13 cellular contexts compared by ENCODE assay signal in the genomic region with DNA sequence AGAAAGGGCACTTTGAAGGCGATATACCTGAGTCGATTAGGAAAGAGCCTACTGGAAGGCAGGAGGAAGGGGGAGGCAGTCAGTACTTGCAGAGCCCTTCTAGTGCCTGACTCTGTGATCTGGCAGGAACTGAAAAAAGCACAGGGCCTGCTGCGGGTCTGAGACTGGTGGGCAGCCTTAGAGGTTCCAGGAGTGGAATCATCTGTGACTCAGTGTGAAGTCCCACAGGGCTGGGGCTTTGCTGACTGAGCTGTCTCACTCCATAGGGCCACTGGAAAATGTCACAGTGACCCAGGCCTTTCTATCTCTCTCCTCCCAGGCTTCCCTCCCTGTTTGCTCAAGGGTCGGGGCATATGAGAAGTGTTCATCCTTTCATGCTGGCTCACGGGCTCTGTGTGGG. TPM values are rescaled to one million over a fixed set of nuclear protein-coding genes. Genes with fewer than 3 reads are reported as not detected.
DNase-seq lines count a peak whose midpoint lies in the region; ATAC-seq and TF ChIP-seq lines count a peak whose summit lies in the region.
"Had no signal": no experiment of that assay in that cellular context is flagged by ENCODE, and none has a peak within 500 bp of the region (broad histone marks: within the 10 kb centered on the region; RNA-seq: fewer than 3 reads in every experiment).

No MANE protein-coding gene starts in this region.

- H3K27ac ChIP-seq in thoracic aorta (peak overlapping the region; percentile 57 to 85), testis (no peak overlapping the region)

- intact Hi-C loops in testis (cut with DNase I; ENCODE audit: low total_unique reads), result no loop called here

- H3K36me3 ChIP-seq in thoracic aorta (no peaks in the 10 kb centered on the region), testis (ENCODE audit: low read depth, missing control alignments) (no peaks in the 10 kb centered on the region)
- H3K36me3 ChIP-seq: HAP-1 had no signal

- H3K4me1 ChIP-seq in thoracic aorta (ENCODE audit: control insufficient read depth in 1 of 2, low read depth in 2 of 2) (peaks cover 41 to 79% of the 10 kb centered on the region in 2 donors), testis (peaks cover 50% of the 10 kb centered on the region)
- H3K4me1 ChIP-seq: HAP-1 had no signal

- H3K9me3 Mint-ChIP-seq in activated naive CD4-positive, alpha-beta T cell treated with anti-CD3 and anti-CD28 coated beads, Interleukin-2, amount 50 U/mL, for 72 hours, result no peaks in the 10 kb centered on the region
- no peaks in the 10 kb centered on the region for H3K9me3 Mint-ChIP-seq in activated naive CD4-positive, alpha-beta T cell treated with anti-CD3 and anti-CD28 coated beads, Interleukin-2, amount 10 ng/mL, durations not matched to agents 7 days and 5 days
- H3K9me3 Mint-ChIP-seq: IgD-negative memory B cell had no signal

- peak overlapping the region in 1 of 2 donors; percentile 17 for H3K27ac Mint-ChIP-seq in activated naive CD4-positive, alpha-beta T cell treated with anti-CD3 and anti-CD28 coated beads, Interleukin-2, amount 50 U/mL, for 72 hours
- H3K27ac Mint-ChIP-seq in activated naive CD4-positive, alpha-beta T cell treated with anti-CD3 and anti-CD28 coated beads, Interleukin-2, amount 10 ng/mL, durations not matched to agents 7 days and 5 days, result no peak overlapping the region
- H3K27ac Mint-ChIP-seq: IgD-negative memory B cell had no signal

- H3K4me3 ChIP-seq in fibroblast of mammary gland (ENCODE audit: control insufficient read depth, low read depth, low read length) (no peak overlapping the region), thoracic aorta (no peak overlapping the region), testis (no peak overlapping the region)
- H3K4me3 ChIP-seq: HAP-1 had no signal

- no peak for DNase-seq in activated naive CD4-positive, alpha-beta T cell treated with anti-CD3 and anti-CD28 coated beads, Interleukin-2, amount 50 U/mL, for 72 hours (ENCODE audit: low spot score in 2 of 2)
- DNase-seq in activated naive CD4-positive, alpha-beta T cell treated with anti-CD3 and anti-CD28 coated beads, Interleukin-2, amount 10 ng/mL, durations not matched to agents 7 days and 5 days, result no peak
- peak; percentile 37 for DNase-seq in M059J (ENCODE audit: low read depth)
- DNase-seq in fibroblast of mammary gland (ENCODE audit: low read depth), result peak; percentile 84
- DNase-seq in thoracic aorta (ENCODE audit: low spot score), result peak; percentile 45
- DNase-seq in C1 segment of cervical spinal cord (lab: John Stamatoyannopoulos, UW), result no peak
- no peak for DNase-seq in testis
- DNase-seq: NCI-H2171, posterior cingulate gyrus had no signal

- 48 to 67% methylated on average over 5 of the region's 5 CpGs for WGBS in testis, 2 donors

- no peaks in the 10 kb centered on the region for H3K36me3 Mint-ChIP-seq in activated naive CD4-positive, alpha-beta T cell treated with anti-CD3 and anti-CD28 coated beads, Interleukin-2, amount 50 U/mL, for 72 hours
- H3K36me3 Mint-ChIP-seq in activated naive CD4-positive, alpha-beta T cell treated with anti-CD3 and anti-CD28 coated beads, Interleukin-2, amount 10 ng/mL, durations not matched to agents 7 days and 5 days, result peaks cover 2% of the 10 kb centered on the region

- TF ChIP-seq CTCF in fibroblast of mammary gland (conservative IDR thresholded peaks at IDR 0.05; ENCODE audit: control insufficient read depth, insufficient read depth, low read depth, low read length) (no peak), thoracic aorta (IDR thresholded peaks at IDR 0.05) (no peak), testis (IDR thresholded peaks at IDR 0.05) (no peak)

- H3K27me3 ChIP-seq in thoracic aorta (replicated peaks; ENCODE audit: insufficient read depth) (no peaks in the 10 kb centered on the region), testis (no peaks in the 10 kb centered on the region)

- H3K9me3 ChIP-seq in thoracic aorta, result no peaks in the 10 kb centered on the region
- H3K9me3 ChIP-seq in testis, result no peaks in the 10 kb centered on the region
- H3K9me3 ChIP-seq: HAP-1 had no signal

- no peak for TF ChIP-seq POLR2A in testis (IDR thresholded peaks at IDR 0.05)

- H3K27me3 Mint-ChIP-seq in activated naive CD4-positive, alpha-beta T cell treated with anti-CD3 and anti-CD28 coated beads, Interleukin-2, amount 10 ng/mL, durations not matched to agents 7 days and 5 days, result no peaks in the 10 kb centered on the region
- H3K27me3 Mint-ChIP-seq: B cell, IgD-negative memory B cell had no signal

- no peaks in the 10 kb centered on the region for H3K4me1 Mint-ChIP-seq in activated naive CD4-positive, alpha-beta T cell treated with anti-CD3 and anti-CD28 coated beads, Interleukin-2, amount 10 ng/mL, durations not matched to agents 7 days and 5 days
- H3K4me1 Mint-ChIP-seq: B cell, IgD-negative memory B cell had no signal

- H3K4me3 Mint-ChIP-seq in activated naive CD4-positive, alpha-beta T cell treated with anti-CD3 and anti-CD28 coated beads, Interleukin-2, amount 10 ng/mL, durations not matched to agents 7 days and 5 days, result no peak overlapping the region
- H3K4me3 Mint-ChIP-seq: B cell, IgD-negative memory B cell had no signal

- ATAC-seq in activated naive CD4-positive, alpha-beta T cell treated with anti-CD3 and anti-CD28 coated beads, Interleukin-2, amount 50 U/mL, for 72 hours, result peak; percentile 77 to 92
- no peak for ATAC-seq in thoracic aorta (ENCODE audit: insufficient number of reproducible peaks, low FRiP score, low read depth)
- ATAC-seq in HG03045 (IDR thresholded peaks at IDR 0.05; ENCODE audit: unreplicated experiment), result no peak

- CTCF ChIA-PET in activated naive CD4-positive, alpha-beta T cell treated with anti-CD3 and anti-CD28 coated beads, Interleukin-2, amount 10 ng/mL, durations not matched to agents 7 days and 5 days (lab: Charles Lee), result no interaction called here

RNA-seq across cellular contexts. Expression of a gene that starts 47.1 kb away (rescaled TPM):
- 10 to 100 TPM; 27.3 to 70.4 TPM for total RNA-seq in activated naive CD4-positive, alpha-beta T cell treated with anti-CD3 and anti-CD28 coated beads, Interleukin-2, amount 50 U/mL, for 72 hours
- total RNA-seq in M059J (2014; rRNA removed; shearing (Covaris generic)), result 2.5 and 5.7 TPM in 2 replicates
- total RNA-seq in thoracic aorta, result 100 to 1,000 TPM; 172 to 197 TPM
- total RNA-seq in testis, result 10 to 100 TPM; 35.7 to 54.4 TPM
- 45.4 TPM for polyA plus RNA-seq in testis (ENCODE audit: insufficient read depth, low read depth, low replicate concordance)

Comparison
In these comparisons a context has a peak if more than half of its experiments do, and no peak if none do; other contexts are left out.
1. ATAC-seq: peak in activated naive CD4-positive, alpha-beta T cell treated with anti-CD3 and anti-CD28 coated beads, Interleukin-2, amount 50 U/mL, for 72 hours (2 of 2); none in thoracic aorta (single experiment) and HG03045 (single experiment).
2. DNase-seq: peak in M059J (single experiment), fibroblast of mammary gland (single experiment) and thoracic aorta (single experiment); none in activated naive CD4-positive, alpha-beta T cell treated with anti-CD3 and anti-CD28 coated beads, Interleukin-2, amount 50 U/mL, for 72 hours (0 of 2), activated naive CD4-positive, alpha-beta T cell treated with anti-CD3 and anti-CD28 coated beads, Interleukin-2, amount 10 ng/mL, durations not matched to agents 7 days and 5 days (single experiment), C1 segment of cervical spinal cord (0 of 14) and testis (single experiment).
3. H3K27ac ChIP-seq: peak in thoracic aorta (2 of 2); none in testis (0 of 2).